Comparison of ENCODE assay signal across 32 cellular contexts in genomic region chr1:50292276-50292675, GRCh38.
"Had no signal": no experiment of that assay in that cellular context is flagged by ENCODE, and none has a peak within 500 bp of the region (broad histone marks: within the 10 kb centered on the region; RNA-seq: fewer than 3 reads in every experiment).

No MANE protein-coding gene starts in this region.

- H3K36me3 ChIP-seq: adrenal gland, brain microvascular endothelial cell, breast epithelium had no signal

- ATAC-seq: activated CD8-positive, alpha-beta T cell treated with anti-CD3 and anti-CD28 coated beads for 36 hours; activated naive CD4-positive, alpha-beta T cell treated with anti-CD3 and anti-CD28 coated beads, Interleukin-2, amount 50 U/mL, for 72 hours; activated T-cell treated with anti-CD3 and anti-CD28 coated beads, Interleukin-2, amount 50 U/mL, for 4 hours; activated T-cell treated with anti-CD3 and anti-CD28 coated beads, Interleukin-2, amount 50 U/mL, for 72 hours; activated T-helper 17 cell treated with anti-CD3 and anti-CD28 coated beads, Interleukin-2, amount 50 U/mL, for 72 hours; body of pancreas had no signal

- H3K9me3 ChIP-seq: adrenal gland, body of pancreas had no signal

- H3K27me3 ChIP-seq: adrenal gland, body of pancreas, brain microvascular endothelial cell had no signal

- DNase-seq: activated B cell treated with CpG ODN at 0.5 μM for 24 hours; activated CD4-positive, alpha-beta memory T cell treated with anti-CD3 and anti-CD28 coated beads for 36 hours; activated CD4-positive, alpha-beta T cell treated with anti-CD3 and anti-CD28 coated beads for 4 hours; activated CD4-positive, alpha-beta T cell treated with anti-CD3 and anti-CD28 coated beads, Interleukin-2, amount 10 ng/mL, durations not matched to agents 24 days and 14 days; activated CD4-positive, alpha-beta T cell treated with anti-CD3 and anti-CD28 coated beads, Interleukin-2, amount 50 U/mL, for 1 hour; activated CD4-positive, alpha-beta T cell treated with anti-CD3 and anti-CD28 coated beads, Interleukin-2, amount 50 U/mL, for 4 hours; activated CD4-positive, CD25-positive, alpha-beta regulatory T cell treated with anti-CD3 and anti-CD28 coated beads, Interleukin-2, amount 50 U/mL, for 72 hours; activated CD8-positive, alpha-beta memory T cell treated with anti-CD3 and anti-CD28 coated beads, Interleukin-2, amount 50 U/mL, for 4 hours; activated CD8-positive, alpha-beta T cell treated with anti-CD3 and anti-CD28 coated beads for 36 hours; activated effector memory CD4-positive, alpha-beta T cell treated with anti-CD3 and anti-CD28 coated beads, Interleukin-2, amount 50 U/mL, for 16 hours; activated gamma-delta T cell treated with Interleukin-2 at 50 U/mL for 16 hours; activated naive CD4-positive, alpha-beta T cell; activated naive CD4-positive, alpha-beta T cell treated with anti-CD3 and anti-CD28 coated beads for 36 hours; activated naive CD4-positive, alpha-beta T cell treated with anti-CD3 and anti-CD28 coated beads, Interleukin-2, amount 50 U/mL, for 16 hours; activated naive CD8-positive, alpha-beta T cell treated with anti-CD3 and anti-CD28 coated beads for 36 hours; activated T-cell treated with anti-CD3 and anti-CD28 coated beads for 4 hours; activated T-cell treated with anti-CD3 and anti-CD28 coated beads, Interleukin-2, amount 50 U/mL, for 1 hour; activated T-cell treated with anti-CD3 and anti-CD28 coated beads, Interleukin-2, amount 50 U/mL, for 4 hours; activated T-cell treated with anti-CD3 and anti-CD28 coated beads, Interleukin-2, amount 50 U/mL, for 72 hours; adrenal gland; amniotic stem cell; aorta; body of pancreas; brain microvascular endothelial cell; central memory CD4-positive, alpha-beta T cell; T-helper 1 cell; T-helper 2 cell; T-helper 9 cell had no signal

- H3K4me3 ChIP-seq: adrenal gland, body of pancreas, breast epithelium had no signal

- H3K27ac ChIP-seq: adrenal gland, body of pancreas, brain microvascular endothelial cell, breast epithelium, VCaP had no signal

- H3K4me1 ChIP-seq: adrenal gland, body of pancreas, breast epithelium had no signal
